In genomic region chr10:122568551-122568950, GRCh38 we compare ENCODE assay signal across 9 cellular contexts. TPM values are rescaled to one million over a fixed set of nuclear protein-coding genes. Genes with fewer than 3 reads are reported as not detected.
"Had no signal": no experiment of that assay in that cellular context is flagged by ENCODE, and none has a peak within 500 bp of the region (broad histone marks: within the 10 kb centered on the region; RNA-seq: fewer than 3 reads in every experiment).

No MANE protein-coding gene starts in this region.

- ATAC-seq: GM23338 had no signal

- H3K27ac Mint-ChIP-seq: GM23338, H9, HFFc6, IgD-negative memory B cell had no signal

- H3K9me3 Mint-ChIP-seq: HFFc6, IgD-negative memory B cell had no signal

- H3K4me3 Mint-ChIP-seq: GM23338, H9, HFFc6, IgD-negative memory B cell had no signal

- H3K4me1 Mint-ChIP-seq: GM23338, IgD-negative memory B cell had no signal

- H3K9ac ChIP-seq: KMS-11 had no signal

- H2AFZ ChIP-seq: GM23338 had no signal

- H3K4me3 ChIP-seq: GM23338 had no signal

- DNase-seq: H9, HCEC 1CT, HFFc6, KBM-7 had no signal

- H3K4me2 ChIP-seq: GM23338, KMS-11 had no signal

- FAIRE-seq: H54, HTR-8/SVneo had no signal

- H3K27ac ChIP-seq: KMS-11 had no signal

RNA-seq across cellular contexts. Expression of gene DMBT1, which starts 8.0 kb away (rescaled TPM):
- polyA plus RNA-seq: IgD-negative memory B cell had no signal
